15 cellular contexts compared by ENCODE assay signal in genomic region chr14:67270354-67270753, GRCh38. TPM values are rescaled to one million over a fixed set of nuclear protein-coding genes. Genes with fewer than 3 reads are reported as not detected.
DNase-seq lines count a peak whose midpoint lies in the region; ATAC-seq and TF ChIP-seq lines count a peak whose summit lies in the region.
"Had no signal": no experiment of that assay in that cellular context is flagged by ENCODE, and none has a peak within 500 bp of the region (broad histone marks: within the 10 kb centered on the region; RNA-seq: fewer than 3 reads in every experiment).

No MANE protein-coding gene starts in this region.

- no peak overlapping the region for H3K4me3 Mint-ChIP-seq in activated T-cell treated with anti-CD3 and anti-CD28 coated beads, Interleukin-2, amount 50 U/mL, for 72 hours
- peak overlapping the region; percentile 20 to 72 (median 24) for H3K4me3 Mint-ChIP-seq in nephron

- TF ChIP-seq EP300 in esophagus muscularis mucosa (IDR thresholded peaks at IDR 0.05) (no peak), tibial nerve (IDR thresholded peaks at IDR 0.05) (no peak)

- no peaks in the 10 kb centered on the region for H3K9me3 Mint-ChIP-seq in activated T-cell treated with anti-CD3 and anti-CD28 coated beads, Interleukin-2, amount 50 U/mL, for 72 hours
- no peaks in the 10 kb centered on the region for H3K9me3 Mint-ChIP-seq in nephron

- intact Hi-C loops in esophagus muscularis mucosa (cut with DNase I) = no loop called here

- H3K36me3 Mint-ChIP-seq in activated T-cell treated with anti-CD3 and anti-CD28 coated beads, Interleukin-2, amount 50 U/mL, for 72 hours (ENCODE audit: insufficient read depth in 2 of 2) = peaks cover 1 to 2% of the 10 kb centered on the region in 2 donors
- H3K36me3 Mint-ChIP-seq in nephron (ENCODE audit: low read depth) = peaks cover 42% of the 10 kb centered on the region

- peaks cover 32 to 69% (median 54%) of the 10 kb centered on the region in 4 donors for H3K4me1 ChIP-seq in esophagus muscularis mucosa
- peaks cover 0 to 51% (median 16%) of the 10 kb centered on the region in 4 donors for H3K4me1 ChIP-seq in tibial nerve

- H3K27me3 ChIP-seq in esophagus muscularis mucosa (no peaks in the 10 kb centered on the region), tibial nerve (no peaks in the 10 kb centered on the region)
- H3K27me3 ChIP-seq: SJSA1 had no signal

- H3K4me3 ChIP-seq in esophagus muscularis mucosa = peak overlapping the region in 3 of 4 donors; percentile 21 to 32 (median 31)
- H3K4me3 ChIP-seq in tibial nerve = peak overlapping the region in 2 of 4 donors; percentile 9 to 11
- H3K4me3 ChIP-seq: SJSA1 had no signal

- no peaks in the 10 kb centered on the region for H3K27me3 Mint-ChIP-seq in activated T-cell treated with anti-CD3 and anti-CD28 coated beads, Interleukin-2, amount 50 U/mL, for 72 hours (ENCODE audit: low read depth)
- H3K27me3 Mint-ChIP-seq in nephron (ENCODE audit: low read depth) = no peaks in the 10 kb centered on the region

- H3K27ac ChIP-seq in esophagus muscularis mucosa (replicated peaks in 1 of 4) (peak overlapping the region; percentile 65 to 74 (median 71)), tibial nerve (peak overlapping the region in 3 of 4 donors; percentile 51 to 86 (median 79))

- no peak for ATAC-seq in activated T-cell treated with anti-CD3 and anti-CD28 coated beads, Interleukin-2, amount 50 U/mL, for 72 hours (replicated peaks in 1 of 2)
- ATAC-seq in GM21447 (IDR thresholded peaks at IDR 0.05; ENCODE audit: unreplicated experiment) = no peak

- TF ChIP-seq CTCF in esophagus muscularis mucosa (IDR thresholded peaks at IDR 0.05) (no peak), nephron (IDR thresholded peaks at IDR 0.05; ENCODE audit: unreplicated experiment in 3 of 3) (no peak), tibial nerve (IDR thresholded peaks at IDR 0.05) (no peak)

- in situ Hi-C loops in KBM-7 (cut with MboI; ENCODE audit: low pct_unique_long_range_greater_than_20kb, low sequenced_read_pairs) = no loop called here
- in situ Hi-C loops in ACHN (cut with HindIII; ENCODE audit: low pct_ligation_motif_present, low pct_unique_long_range_greater_than_20kb, low sequenced_read_pairs) = no loop called here

- H3K4me1 Mint-ChIP-seq in activated T-cell treated with anti-CD3 and anti-CD28 coated beads, Interleukin-2, amount 50 U/mL, for 72 hours (ENCODE audit: low read depth) = peaks cover 9% of the 10 kb centered on the region
- H3K4me1 Mint-ChIP-seq in nephron = peaks cover 41% of the 10 kb centered on the region

- peak overlapping the region; percentile 7 for H3K27ac Mint-ChIP-seq in activated T-cell treated with anti-CD3 and anti-CD28 coated beads, Interleukin-2, amount 50 U/mL, for 72 hours
- H3K27ac Mint-ChIP-seq in nephron = peak overlapping the region; percentile 97 to 98 (median 98)

- no peaks in the 10 kb centered on the region for H3K9me3 ChIP-seq in esophagus muscularis mucosa
- H3K9me3 ChIP-seq in tibial nerve = no peaks in the 10 kb centered on the region
- H3K9me3 ChIP-seq: SJSA1 had no signal

- H3K36me3 ChIP-seq in esophagus muscularis mucosa (no peaks in the 10 kb centered on the region), tibial nerve (peaks cover 0 to 8% (median 0%) of the 10 kb centered on the region in 3 donors)

- no peak for TF ChIP-seq POLR2A in esophagus muscularis mucosa (IDR thresholded peaks at IDR 0.05; ENCODE audit: low read depth)
- TF ChIP-seq POLR2A in tibial nerve (IDR thresholded peaks at IDR 0.05) = no peak

- DNase-seq in activated T-cell treated with anti-CD3 and anti-CD28 coated beads, Interleukin-2, amount 50 U/mL, for 72 hours = no peak
- no peak for DNase-seq in activated T-cell treated with anti-CD3 and anti-CD28 coated beads, Interleukin-2, amount 50 U/mL, for 1 hour
- no peak for DNase-seq in esophagus muscularis mucosa (ENCODE audit: extremely low spot score)
- DNase-seq in tibial nerve (ENCODE audit: low spot score in 2 of 2) = no peak
- no peak for DNase-seq in KBM-7
- DNase-seq in ACHN = no peak
- DNase-seq: 8988T; activated CD4-positive, alpha-beta T cell treated with anti-CD3 and anti-CD28 coated beads for 1 hour; activated effector memory CD4-positive, alpha-beta T cell treated with Interleukin-2 at 50 U/mL for 16 hours; glutamatergic neuron; mammary epithelial cell; NCI-H1105 treated with DMSO at 0.1 percent for 48 hours had no signal

- WGBS in esophagus muscularis mucosa = 28% methylated on average over 1 of the region's 1 CpG
- 13% methylated on average over 1 of the region's 1 CpG for WGBS in tibial nerve, 2 donors

RNA-seq across cellular contexts. Expression of gene PALS1, which starts 29.1 kb away (rescaled TPM):
- total RNA-seq in activated T-cell treated with anti-CD3 and anti-CD28 coated beads, Interleukin-2, amount 50 U/mL, for 72 hours = 1 to 10 TPM; 5.5 to 6.5 TPM
- total RNA-seq in esophagus muscularis mucosa = 10 to 100 TPM; 17.6 to 25.4 (median 19.6) TPM
- total RNA-seq in tibial nerve = 10 to 100 TPM; 20.1 to 24.6 (median 22.9) TPM

Comparison
In these comparisons a context has a peak if more than half of its experiments do, and no peak if none do; other contexts are left out.
1. H3K4me3 Mint-ChIP-seq: peak in nephron (3 of 3); none in activated T-cell treated with anti-CD3 and anti-CD28 coated beads, Interleukin-2, amount 50 U/mL, for 72 hours (0 of 2).